1 cellular context compared by ENCODE assay signal in genomic region chr18:3028115-3028514, GRCh38.
TF ChIP-seq lines count a peak whose summit lies in the region.

No MANE protein-coding gene starts in this region.

TF ChIP-seq in K562, 482 proteins besides CTCF, POLR2A, EP300 and RAD21:
- 0 out of 2 replicates have a peak, but pooled peaks have one; percentile 62 for TF ChIP-seq DMBX1 (CRISPR knock-in tag; IDR thresholded peaks at IDR 0.05; ENCODE audit: borderline replicate concordance)
- 0 out of 2 replicates have a peak, but pooled peaks have one; percentile 19 for TF ChIP-seq SMAD4 (CRISPR knock-in tag; conservative IDR thresholded peaks at IDR 0.05)
